ENCODE assay signal across 20 cellular contexts in genomic region chr10:90743291-90743690, GRCh38.
"Had no signal": no experiment of that assay in that cellular context is flagged by ENCODE, and none has a peak within 500 bp of the region (broad histone marks: within the 10 kb centered on the region; RNA-seq: fewer than 3 reads in every experiment).

No MANE protein-coding gene starts in this region.

- H3K36me3 ChIP-seq: esophagus muscularis mucosa had no signal

- H3K9me3 ChIP-seq: esophagus muscularis mucosa, testis had no signal

- ATAC-seq: activated naive CD4-positive, alpha-beta T cell treated with anti-CD3 and anti-CD28 coated beads, Interleukin-2, amount 50 U/mL, for 72 hours; activated T-cell treated with anti-CD3 and anti-CD28 coated beads, Interleukin-2, amount 50 U/mL, for 72 hours; left colon; stimulated activated naive CD8-positive, alpha-beta T cell treated with anti-CD3 and anti-CD28 coated beads, Interleukin-15, Interleukin-2, amounts not matched to agents 100 U/mL and 50 U/mL, for 24 hours had no signal

- H3K4me1 ChIP-seq: esophagus muscularis mucosa, testis had no signal

- H3K27me3 ChIP-seq: testis had no signal

- DNase-seq: activated CD4-positive, alpha-beta T cell treated with anti-CD3 and anti-CD28 coated beads for 4 hours; activated CD4-positive, alpha-beta T cell treated with anti-CD3 and anti-CD28 coated beads, Interleukin-2, amount 50 U/mL, for 4 hours; activated naive CD4-positive, alpha-beta T cell; activated T-cell treated with anti-CD3 and anti-CD28 coated beads for 4 hours; activated T-cell treated with anti-CD3 and anti-CD28 coated beads, Interleukin-2, amount 50 U/mL, for 72 hours; anterior cingulate cortex; central memory CD4-positive, alpha-beta T cell; endodermal cell; foreskin melanocyte; kidney; left colon; posterior cingulate gyrus; right cardiac atrium; stimulated activated CD4-positive, alpha-beta T cell treated with anti-CD3 and anti-CD28 coated beads, Interleukin-12 subunit alpha, Interleukin-12 subunit beta, amount 100 ng/mL, for 4 hours; stimulated activated CD4-positive, alpha-beta T cell treated with anti-CD3 and anti-CD28 coated beads, Interleukin-4, amount 100 ng/mL, for 1 hour; stimulated activated naive CD8-positive, alpha-beta T cell treated with anti-CD3 and anti-CD28 coated beads, Interleukin-15, Interleukin-2, amounts not matched to agents 100 U/mL and 50 U/mL, for 24 hours; testis had no signal

- H3K4me3 ChIP-seq: esophagus muscularis mucosa, testis had no signal

- H3K27ac ChIP-seq: esophagus muscularis mucosa, testis, VCaP had no signal
